Comparison of ENCODE assay signal across 32 cellular contexts in genomic region chr21:45802956-45803612, GRCh38.
"Had no signal": no experiment of that assay in that cellular context is flagged by ENCODE, and none has a peak within 500 bp of the region (broad histone marks: within the 10 kb centered on the region; RNA-seq: fewer than 3 reads in every experiment).

No MANE protein-coding gene starts in this region.

- H3K4me1 ChIP-seq: Peyer's patch had no signal

- H3K27me3 Mint-ChIP-seq: activated CD4-positive, alpha-beta memory T cell treated with anti-CD3 and anti-CD28 coated beads for 36 hours; activated T-helper 17 cell treated with anti-CD3 and anti-CD28 coated beads, Interleukin-2, amount 50 U/mL, for 72 hours had no signal

- H3K9me3 ChIP-seq: Peyer's patch had no signal

- H3K4me1 Mint-ChIP-seq: activated naive CD8-positive, alpha-beta T cell treated with anti-CD3 and anti-CD28 coated beads for 36 hours; activated T-helper 17 cell treated with anti-CD3 and anti-CD28 coated beads, Interleukin-2, amount 50 U/mL, for 72 hours had no signal

- H3K27ac Mint-ChIP-seq: activated CD4-positive, alpha-beta memory T cell treated with anti-CD3 and anti-CD28 coated beads for 36 hours; activated naive CD8-positive, alpha-beta T cell treated with anti-CD3 and anti-CD28 coated beads for 36 hours; activated T-helper 17 cell treated with anti-CD3 and anti-CD28 coated beads, Interleukin-2, amount 50 U/mL, for 72 hours had no signal

- H3K36me3 ChIP-seq: brain microvascular endothelial cell, MG63, Peyer's patch had no signal

- ATAC-seq: activated T-helper 17 cell treated with anti-CD3 and anti-CD28 coated beads, Interleukin-2, amount 50 U/mL, for 72 hours; PC-3; Right ventricle myocardium inferior had no signal

- H3K36me3 Mint-ChIP-seq: activated CD4-positive, alpha-beta memory T cell treated with anti-CD3 and anti-CD28 coated beads for 36 hours; activated naive CD8-positive, alpha-beta T cell treated with anti-CD3 and anti-CD28 coated beads for 36 hours had no signal

- H3K4me3 ChIP-seq: MG63, Peyer's patch had no signal

- H3K27me3 ChIP-seq: brain microvascular endothelial cell, MG63, Peyer's patch had no signal

- DNase-seq: activated CD4-positive, alpha-beta memory T cell treated with anti-CD3 and anti-CD28 coated beads for 36 hours; activated CD4-positive, alpha-beta T cell treated with anti-CD3 and anti-CD28 coated beads, Interleukin-2, amount 50 U/mL, for 1 hour; activated CD8-positive, alpha-beta memory T cell treated with anti-CD3 and anti-CD28 coated beads, Interleukin-2, amount 50 U/mL, for 4 hours; activated effector memory CD4-positive, alpha-beta T cell treated with anti-CD3 and anti-CD28 coated beads, Interleukin-2, amount 50 U/mL, for 16 hours; activated naive CD4-positive, alpha-beta T cell; activated naive CD4-positive, alpha-beta T cell treated with anti-CD3 and anti-CD28 coated beads, Interleukin-2, amount 50 U/mL, for 16 hours; activated naive CD8-positive, alpha-beta T cell treated with anti-CD3 and anti-CD28 coated beads for 36 hours; activated T-cell treated with anti-CD3 and anti-CD28 coated beads for 4 hours; activated T-cell treated with anti-CD3 and anti-CD28 coated beads, Interleukin-2, amount 50 U/mL, for 48 hours; amniotic stem cell; aorta; brain microvascular endothelial cell; central memory CD4-positive, alpha-beta T cell; Kasumi-1; KBM-7; MG63; NCI-H1048; NCI-H1105 treated with DMSO at 0.1 percent for 48 hours; NCI-H1436 treated with DMSO at 0.1 percent for 48 hours; NCI-H1694 treated with DMSO at 0.1 percent for 48 hours; NCI-H2029; NCI-H345; NCI-H524 treated with DMSO at 0.1 percent for 48 hours; NK-92 treated with Interleukin-12 subunit alpha and Interleukin-12 subunit beta, amount 100 ng/mL, for 24 hours; PC-3; Peyer's patch; SIG-M5; SW 1271; T1000 had no signal

- H3K4me3 Mint-ChIP-seq: activated CD4-positive, alpha-beta memory T cell treated with anti-CD3 and anti-CD28 coated beads for 36 hours; activated naive CD8-positive, alpha-beta T cell treated with anti-CD3 and anti-CD28 coated beads for 36 hours; activated T-helper 17 cell treated with anti-CD3 and anti-CD28 coated beads, Interleukin-2, amount 50 U/mL, for 72 hours had no signal

- H3K27ac ChIP-seq: brain microvascular endothelial cell, Peyer's patch, RWPE1 had no signal

- H3K9me3 Mint-ChIP-seq: activated CD4-positive, alpha-beta memory T cell treated with anti-CD3 and anti-CD28 coated beads for 36 hours; activated naive CD8-positive, alpha-beta T cell treated with anti-CD3 and anti-CD28 coated beads for 36 hours; activated T-helper 17 cell treated with anti-CD3 and anti-CD28 coated beads, Interleukin-2, amount 50 U/mL, for 72 hours had no signal
